In genomic region chr2:70552501-70553333, GRCh38 we compare ENCODE assay signal across 8 cellular contexts. TPM values are rescaled to one million over a fixed set of nuclear protein-coding genes. Genes with fewer than 3 reads are reported as not detected.
DNase-seq lines count a peak whose midpoint lies in the region; ATAC-seq and TF ChIP-seq lines count a peak whose summit lies in the region.

No MANE protein-coding gene starts in this region.

- H3K9ac ChIP-seq in endodermal cell (ENCODE audit: extremely low read depth, low read length, poor library complexity, severe bottlenecking) = no peak overlapping the region

- no peaks in the 10 kb centered on the region for H3K36me3 ChIP-seq in endodermal cell (ENCODE audit: control insufficient read depth, insufficient read depth, low read length)

- H3K27ac Mint-ChIP-seq in activated CD4-positive, alpha-beta T cell treated with anti-CD3 and anti-CD28 coated beads for 36 hours = peak overlapping the region; percentile 24
- H3K27ac Mint-ChIP-seq in endodermal cell (peak overlapping the region; percentile 85), osteocyte (ENCODE audit: unreplicated experiment) (no peak overlapping the region)

- intact Hi-C loops in activated CD4-positive, alpha-beta T cell treated with anti-CD3 and anti-CD28 coated beads for 36 hours (cut with DNase I, micrococcal nuclease) = loop anchor here (2.0 to 10.0 kb wide), 4 partner anchors 95 to 215 kb away; partner anchors contain the start of gene ADD2 (in 1 of the 2)

- no peak for ATAC-seq in activated CD4-positive, alpha-beta T cell treated with anti-CD3 and anti-CD28 coated beads for 36 hours
- ATAC-seq in GM21737 (IDR thresholded peaks at IDR 0.05; ENCODE audit: unreplicated experiment) (no peak), HG03097 (IDR thresholded peaks at IDR 0.05; ENCODE audit: low FRiP score, unreplicated experiment) (no peak)

- no peak overlapping the region for H3K27ac ChIP-seq in endodermal cell (ENCODE audit: low read depth, low read length)

- peaks cover 62% of the 10 kb centered on the region for H3K27me3 ChIP-seq in endodermal cell (ENCODE audit: control insufficient read depth, insufficient read depth, low read length, poor library complexity, severe bottlenecking)

- peak; percentile 16 for DNase-seq in activated CD4-positive, alpha-beta T cell treated with anti-CD3 and anti-CD28 coated beads for 36 hours
- no peak for DNase-seq in activated CD4-positive, alpha-beta T cell treated with anti-CD3 and anti-CD28 coated beads, Interleukin-2, amount 50 U/mL, for 4 hours
- peak; percentile 81 for DNase-seq in SW480 (ENCODE audit: low spot score)
- DNase-seq in endodermal cell = peak; percentile 71
- DNase-seq in osteocyte (ENCODE audit: extremely low spot score, unreplicated experiment) = no peak
- no peak for DNase-seq in NCI-H1092 treated with DMSO at 0.1 percent for 48 hours (lab: John Stamatoyannopoulos, UW)

- H3K4me3 Mint-ChIP-seq in activated CD4-positive, alpha-beta T cell treated with anti-CD3 and anti-CD28 coated beads for 36 hours = peak overlapping the region; percentile 75
- H3K4me3 Mint-ChIP-seq in endodermal cell = peak overlapping the region; percentile 82
- peak overlapping the region; percentile 70 for H3K4me3 Mint-ChIP-seq in osteocyte (ENCODE audit: unreplicated experiment)

- TF ChIP-seq CTCF in endodermal cell (conservative IDR thresholded peaks at IDR 0.05) = no peak
- no peak for TF ChIP-seq CTCF in osteocyte (IDR thresholded peaks at IDR 0.05)

- peak overlapping the region; percentile 84 for H3K4me3 ChIP-seq in endodermal cell (ENCODE audit: low read length)

- POLR2A ChIA-PET in activated CD4-positive, alpha-beta T cell treated with anti-CD3 and anti-CD28 coated beads for 36 hours (lab: Charles Lee) = no interaction called here

- peaks cover 10% of the 10 kb centered on the region for H3K4me1 ChIP-seq in endodermal cell (ENCODE audit: control insufficient read depth, insufficient read depth, low read length)

- WGBS in endodermal cell (ENCODE audit: insufficient coverage in 1 of 2, insufficient read length in 1 of 2), 2 experiments = 3 to 4% methylated on average over 15 to 45 of the region's 45 CpGs

- peaks cover 22% of the 10 kb centered on the region for H3K27me3 Mint-ChIP-seq in activated CD4-positive, alpha-beta T cell treated with anti-CD3 and anti-CD28 coated beads for 36 hours
- H3K27me3 Mint-ChIP-seq in endodermal cell (ENCODE audit: insufficient read depth) (peaks cover 49% of the 10 kb centered on the region), osteocyte (ENCODE audit: unreplicated experiment) (peaks cover 72% of the 10 kb centered on the region)

- H3K4me1 Mint-ChIP-seq in activated CD4-positive, alpha-beta T cell treated with anti-CD3 and anti-CD28 coated beads for 36 hours = peaks cover 24% of the 10 kb centered on the region
- H3K4me1 Mint-ChIP-seq in endodermal cell (peaks cover 29% of the 10 kb centered on the region), osteocyte (ENCODE audit: unreplicated experiment) (peaks cover 15% of the 10 kb centered on the region)

- CTCF ChIA-PET in activated CD4-positive, alpha-beta T cell treated with anti-CD3 and anti-CD28 coated beads for 36 hours (lab: Charles Lee) = interaction anchor here (0.5 to 1.8 kb wide), 10 partner anchors 19 to 827 kb away, joined by 3 to 5 read pairs (median 3); no protein-coding TSS in a partner anchor

- H3K9me3 ChIP-seq in endodermal cell (ENCODE audit: control insufficient read depth, low read length) = no peaks in the 10 kb centered on the region

- no peaks in the 10 kb centered on the region for H3K9me3 Mint-ChIP-seq in activated CD4-positive, alpha-beta T cell treated with anti-CD3 and anti-CD28 coated beads for 36 hours (ENCODE audit: low read depth)
- H3K9me3 Mint-ChIP-seq in endodermal cell (no peaks in the 10 kb centered on the region), osteocyte (ENCODE audit: unreplicated experiment) (no peaks in the 10 kb centered on the region)

- no peaks in the 10 kb centered on the region for H3K36me3 Mint-ChIP-seq in activated CD4-positive, alpha-beta T cell treated with anti-CD3 and anti-CD28 coated beads for 36 hours (ENCODE audit: low read depth)
- H3K36me3 Mint-ChIP-seq in endodermal cell (ENCODE audit: low read depth) (no peaks in the 10 kb centered on the region), osteocyte (ENCODE audit: unreplicated experiment) (no peaks in the 10 kb centered on the region)

RNA-seq across cellular contexts. Expression of gene TGFA, which starts 0.9 kb away (rescaled TPM):
- total RNA-seq in activated CD4-positive, alpha-beta T cell treated with anti-CD3 and anti-CD28 coated beads for 36 hours = under 1 TPM; 0.07 to 0.18 TPM
- total RNA-seq in endodermal cell (1 to 10 TPM; 2.0 to 3.2 TPM), osteocyte (0.08 TPM in 1 of 2 replicates, not detected in the other)
- polyA plus RNA-seq in endodermal cell (2013, experiment 1 of 2) = 0.75 TPM
- polyA plus RNA-seq in endodermal cell (2013, experiment 2 of 2) = 0.66 TPM

Comparison
In these comparisons a context has a peak if more than half of its experiments do, and no peak if none do; other contexts are left out.
1. DNase-seq: peak in activated CD4-positive, alpha-beta T cell treated with anti-CD3 and anti-CD28 coated beads for 36 hours (single experiment), SW480 (single experiment) and endodermal cell (single experiment); none in activated CD4-positive, alpha-beta T cell treated with anti-CD3 and anti-CD28 coated beads, Interleukin-2, amount 50 U/mL, for 4 hours (0 of 2), osteocyte (single experiment) and NCI-H1092 treated with DMSO at 0.1 percent for 48 hours (single experiment).
2. Peak in every context shown above with its lines, with median percentiles within 50 percentile points of each other: H3K4me3 Mint-ChIP-seq.